8 cellular contexts compared by ENCODE assay signal in genomic region chr2:54589340-54590215, GRCh38.
DNase-seq lines count a peak whose midpoint lies in the region; TF ChIP-seq lines count a peak whose summit lies in the region.

No MANE protein-coding gene starts in this region.

- H3K27me3 ChIP-seq in DOHH2 (ENCODE audit: control insufficient read depth, low read length) (0 out of 2 replicates have a peak, but pooled peaks cover 3% of the 10 kb centered on the region), suprapubic skin (no peaks in the 10 kb centered on the region), esophagus muscularis mucosa (no peaks in the 10 kb centered on the region)

- peak overlapping the region; percentile 19; the same call in 1 of the 2 replicates for H3K27ac ChIP-seq in DOHH2 (ENCODE audit: low read depth, low read length)
- peak overlapping the region; percentile 61 for H3K27ac ChIP-seq in suprapubic skin
- H3K27ac ChIP-seq in esophagus muscularis mucosa (replicated peaks in 1 of 4): peak overlapping the region in 2 of 4 donors; percentile 15 to 59

- H3K36me3 ChIP-seq in DOHH2 (ENCODE audit: control insufficient read depth, low read length): no peaks in the 10 kb centered on the region
- no peaks in the 10 kb centered on the region for H3K36me3 ChIP-seq in suprapubic skin
- H3K36me3 ChIP-seq in esophagus muscularis mucosa: peaks cover 0 to 9% (median 2%) of the 10 kb centered on the region in 4 donors

- H4K20me1 ChIP-seq in DOHH2 (ENCODE audit: control insufficient read depth, insufficient read depth, low read depth, low read length): no peaks in the 10 kb centered on the region

- H3K4me2 ChIP-seq in DOHH2 (ENCODE audit: low read length): peak overlapping the region; percentile 69

- no peak for TF ChIP-seq POLR2A in suprapubic skin (IDR thresholded peaks at IDR 0.05)
- TF ChIP-seq POLR2A in esophagus muscularis mucosa (IDR thresholded peaks at IDR 0.05; ENCODE audit: low read depth): no peak

- no peak for TF ChIP-seq EP300 in suprapubic skin (IDR thresholded peaks at IDR 0.05)
- TF ChIP-seq EP300 in esophagus muscularis mucosa (IDR thresholded peaks at IDR 0.05): no peak

- DNase-seq in HCEC 1CT (peak; percentile 50), T follicular helper cell (ENCODE audit: low read depth) (peak; percentile 24), glomerular endothelial cell (ENCODE audit: extremely low read depth, low read depth, low spot score) (peak; percentile 98), suprapubic skin (ENCODE audit: low spot score in 2 of 2) (no peak), NCI-H2171 (lab: John Stamatoyannopoulos, UW) (no peak), esophagus muscularis mucosa (ENCODE audit: extremely low spot score) (no peak), NCI-H2171 treated with DMSO at 0.1 percent for 48 hours (lab: John Stamatoyannopoulos, UW) (no peak)

- H3F3A ChIP-seq in DOHH2 (ENCODE audit: control insufficient read depth, insufficient read depth): no peaks in the 10 kb centered on the region

- intact Hi-C loops in esophagus muscularis mucosa (cut with DNase I): no loop called here

- TF ChIP-seq CTCF in DOHH2 (IDR thresholded peaks at IDR 0.05; ENCODE audit: low read depth, low read length, poor library complexity, severe bottlenecking) (no peak), suprapubic skin (IDR thresholded peaks at IDR 0.05) (no peak), esophagus muscularis mucosa (IDR thresholded peaks at IDR 0.05) (no peak)

- H3K4me3 ChIP-seq in DOHH2 (ENCODE audit: low read length) (peak overlapping the region; percentile 44), suprapubic skin (no peak overlapping the region), esophagus muscularis mucosa (no peak overlapping the region)

- H3K9me3 ChIP-seq in DOHH2 (ENCODE audit: control insufficient read depth, insufficient read depth, low read length) (no peaks in the 10 kb centered on the region), suprapubic skin (no peaks in the 10 kb centered on the region), esophagus muscularis mucosa (no peaks in the 10 kb centered on the region)

- H3K79me2 ChIP-seq in DOHH2 (ENCODE audit: control insufficient read depth, low read length): no peaks in the 10 kb centered on the region

- H3K9me2 ChIP-seq in DOHH2 (replicated peaks; ENCODE audit: control insufficient read depth, low read length): no peaks in the 10 kb centered on the region

- 54% methylated on average over 7 of the region's 7 CpGs for WGBS in suprapubic skin
- WGBS in esophagus muscularis mucosa: 62% methylated on average over 7 of the region's 7 CpGs

- H3K4me1 ChIP-seq in DOHH2 (ENCODE audit: control insufficient read depth, low read length): peaks cover 24% of the 10 kb centered on the region
- H3K4me1 ChIP-seq in suprapubic skin: peaks cover 61% of the 10 kb centered on the region
- H3K4me1 ChIP-seq in esophagus muscularis mucosa: peaks cover 67 to 80% (median 71%) of the 10 kb centered on the region in 4 donors

Comparison
In these comparisons a context has a peak if more than half of its experiments do, and no peak if none do; other contexts are left out.
1. DNase-seq: peak in HCEC 1CT (single experiment), T follicular helper cell (single experiment) and glomerular endothelial cell (single experiment); none in suprapubic skin (0 of 2), NCI-H2171 (single experiment), esophagus muscularis mucosa (single experiment) and NCI-H2171 treated with DMSO at 0.1 percent for 48 hours (single experiment).